In the genomic region with DNA sequence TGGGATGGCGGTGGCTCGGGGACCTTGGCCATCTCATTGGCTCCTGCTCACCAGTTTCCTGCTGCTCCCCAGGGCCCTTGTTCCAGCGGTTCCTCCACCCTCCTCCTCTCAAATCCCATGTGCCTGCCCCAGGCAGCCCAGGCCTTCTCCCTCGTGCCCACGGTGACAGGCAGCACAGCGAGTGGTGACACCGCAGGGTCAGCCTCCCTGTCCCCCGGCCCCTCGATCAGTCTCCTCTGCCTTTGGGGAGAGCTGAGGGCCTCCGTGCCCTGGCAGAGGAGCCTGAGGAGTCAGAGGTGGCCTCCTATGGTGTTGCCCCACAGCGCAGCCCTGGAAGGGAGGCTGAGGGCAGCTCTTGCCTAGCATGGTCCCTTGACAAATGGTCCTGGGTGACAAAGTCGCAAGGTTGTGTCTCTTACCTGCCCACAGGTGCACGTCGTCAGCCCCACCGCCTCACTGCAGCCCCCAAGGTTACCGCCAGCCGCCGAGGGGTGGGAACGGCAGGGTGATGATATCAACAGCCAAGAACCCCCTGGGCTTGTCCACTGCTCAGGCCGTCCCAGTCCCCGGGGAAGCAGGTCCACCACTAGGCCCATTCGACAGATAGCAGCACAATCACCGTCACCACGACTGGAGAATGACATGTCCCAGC, we compare ENCODE assay signal across 2 cellular contexts.
TF ChIP-seq lines count a peak whose summit lies in the region.

No MANE protein-coding gene starts in this region.

TF ChIP-seq in A549, 52 proteins besides CTCF, POLR2A, EP300 and RAD21 (continued from another document):
- TF ChIP-seq, protein P1, sequence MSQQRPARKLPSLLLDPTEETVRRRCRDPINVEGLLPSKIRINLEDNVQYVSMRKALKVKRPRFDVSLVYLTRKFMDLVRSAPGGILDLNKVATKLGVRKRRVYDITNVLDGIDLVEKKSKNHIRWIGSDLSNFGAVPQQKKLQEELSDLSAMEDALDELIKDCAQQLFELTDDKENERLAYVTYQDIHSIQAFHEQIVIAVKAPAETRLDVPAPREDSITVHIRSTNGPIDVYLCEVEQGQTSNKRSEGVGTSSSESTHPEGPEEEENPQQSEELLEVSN (IDR thresholded peaks at IDR 0.05; ENCODE audit: borderline replicate concordance, low read depth), result no peak
- TF ChIP-seq HOXB13 (CRISPR knock-in tag; IDR thresholded peaks at IDR 0.05; ENCODE audit: low read depth) (no peak), RARB (CRISPR knock-in tag; IDR thresholded peaks at IDR 0.05) (no peak), HEYL (CRISPR knock-in tag; IDR thresholded peaks at IDR 0.05) (no peak), RFX5 (IDR thresholded peaks at IDR 0.05) (no peak), MAZ (IDR thresholded peaks at IDR 0.05; ENCODE audit: borderline replicate concordance, low read depth, low read length) (no peak), JUNB (IDR thresholded peaks at IDR 0.05) (no peak), ZSCAN20 (CRISPR knock-in tag; IDR thresholded peaks at IDR 0.05) (no peak), SREBF2 (IDR thresholded peaks at IDR 0.05) (no peak), EHF (CRISPR knock-in tag; IDR thresholded peaks at IDR 0.05) (no peak), GATA3 (IDR thresholded peaks at IDR 0.05; ENCODE audit: borderline replicate concordance) (no peak), JUN (IDR thresholded peaks at IDR 0.05) (no peak), FOSB (CRISPR knock-in tag; IDR thresholded peaks at IDR 0.05) (no peak), NFE2L2 (conservative IDR thresholded peaks at IDR 0.05; ENCODE audit: low read length) (no peak), RNF2 (IDR thresholded peaks at IDR 0.05; ENCODE audit: borderline replicate concordance, low read depth) (no peak), CBX8 (IDR thresholded peaks at IDR 0.05) (no peak), SMC3 (IDR thresholded peaks at IDR 0.05) (no peak), MAFK (IDR thresholded peaks at IDR 0.05; ENCODE audit: partially characterized antibody) (no peak)
- TF ChIP-seq, protein P2, sequence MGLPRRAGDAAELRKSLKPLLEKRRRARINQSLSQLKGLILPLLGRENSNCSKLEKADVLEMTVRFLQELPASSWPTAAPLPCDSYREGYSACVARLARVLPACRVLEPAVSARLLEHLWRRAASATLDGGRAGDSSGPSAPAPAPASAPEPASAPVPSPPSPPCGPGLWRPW (IDR thresholded peaks at IDR 0.05), result no peak

TF ChIP-seq in IMR-90, 13 proteins besides CTCF, POLR2A, EP300 and RAD21 (continued from another document):
- TF ChIP-seq, protein P3, sequence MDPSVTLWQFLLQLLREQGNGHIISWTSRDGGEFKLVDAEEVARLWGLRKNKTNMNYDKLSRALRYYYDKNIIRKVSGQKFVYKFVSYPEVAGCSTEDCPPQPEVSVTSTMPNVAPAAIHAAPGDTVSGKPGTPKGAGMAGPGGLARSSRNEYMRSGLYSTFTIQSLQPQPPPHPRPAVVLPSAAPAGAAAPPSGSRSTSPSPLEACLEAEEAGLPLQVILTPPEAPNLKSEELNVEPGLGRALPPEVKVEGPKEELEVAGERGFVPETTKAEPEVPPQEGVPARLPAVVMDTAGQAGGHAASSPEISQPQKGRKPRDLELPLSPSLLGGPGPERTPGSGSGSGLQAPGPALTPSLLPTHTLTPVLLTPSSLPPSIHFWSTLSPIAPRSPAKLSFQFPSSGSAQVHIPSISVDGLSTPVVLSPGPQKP (IDR thresholded peaks at IDR 0.05; ENCODE audit: borderline replicate concordance, low read depth, low read length), result no peak
- TF ChIP-seq CEBPB (IDR thresholded peaks at IDR 0.05; ENCODE audit: low read depth, low read length) (no peak), RFX5 (IDR thresholded peaks at IDR 0.05; ENCODE audit: low read depth, low read length) (no peak), CHD1 (IDR thresholded peaks at IDR 0.05; ENCODE audit: low read depth, low read length) (no peak), SMC3 (IDR thresholded peaks at IDR 0.05; ENCODE audit: low read depth, low read length) (no peak), RCOR1 (IDR thresholded peaks at IDR 0.05; ENCODE audit: insufficient replicate concordance, low read length) (no peak), MAFK (IDR thresholded peaks at IDR 0.05; ENCODE audit: low read depth, low read length) (no peak), MXI1 (IDR thresholded peaks at IDR 0.05; ENCODE audit: borderline replicate concordance, low read depth, low read length) (no peak)
- TF ChIP-seq, protein P4, sequence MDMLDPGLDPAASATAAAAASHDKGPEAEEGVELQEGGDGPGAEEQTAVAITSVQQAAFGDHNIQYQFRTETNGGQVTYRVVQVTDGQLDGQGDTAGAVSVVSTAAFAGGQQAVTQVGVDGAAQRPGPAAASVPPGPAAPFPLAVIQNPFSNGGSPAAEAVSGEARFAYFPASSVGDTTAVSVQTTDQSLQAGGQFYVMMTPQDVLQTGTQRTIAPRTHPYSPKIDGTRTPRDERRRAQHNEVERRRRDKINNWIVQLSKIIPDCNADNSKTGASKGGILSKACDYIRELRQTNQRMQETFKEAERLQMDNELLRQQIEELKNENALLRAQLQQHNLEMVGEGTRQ (IDR thresholded peaks at IDR 0.05; ENCODE audit: low read depth, low read length), result no peak
TF ChIP-seq in IMR-90: peak in this region for 0.
